Comparison of ENCODE assay signal across 16 cellular contexts in genomic region chr10:9877978-9878377, GRCh38.
DNase-seq lines count a peak whose midpoint lies in the region; ATAC-seq and TF ChIP-seq lines count a peak whose summit lies in the region.
"Had no signal": no experiment of that assay in that cellular context is flagged by ENCODE, and none has a peak within 500 bp of the region (broad histone marks: within the 10 kb centered on the region; RNA-seq: fewer than 3 reads in every experiment).

No MANE protein-coding gene starts in this region.

- H3K4me2 ChIP-seq in GM23338, result no peak overlapping the region
- H3K4me2 ChIP-seq: A549 had no signal

- no peaks in the 10 kb centered on the region for H3K27me3 ChIP-seq in GM23338 (ENCODE audit: insufficient read depth)

- H3K27ac ChIP-seq in GM23338 (ENCODE audit: low read depth), result no peak overlapping the region
- H3K27ac ChIP-seq: A549, C4-2B had no signal

- no peaks in the 10 kb centered on the region for H3K4me1 ChIP-seq in GM23338 (ENCODE audit: insufficient read depth)
- H3K4me1 ChIP-seq: A549, HAP-1 had no signal

- H3K27ac Mint-ChIP-seq in GM23338 (no peak overlapping the region), HFFc6 (no peak overlapping the region)
- H3K27ac Mint-ChIP-seq: CD4-positive, alpha-beta memory T cell had no signal

- TF ChIP-seq CTCF in GM23338 (conservative IDR thresholded peaks at IDR 0.05; ENCODE audit: low read depth in 2 of 2) (no peak), fibroblast of villous mesenchyme (IDR thresholded peaks at IDR 0.05; ENCODE audit: insufficient read depth, low read depth, low read length) (no peak), HFFc6 (IDR thresholded peaks at IDR 0.05) (no peak)

- H3K36me3 ChIP-seq in GM23338 (ENCODE audit: insufficient read depth), result peaks cover 6% of the 10 kb centered on the region; the same call in 1 of the 2 replicates
- H3K36me3 ChIP-seq: HAP-1 had no signal

- no peak for DNase-seq in GM23338 (ENCODE audit: low spot score)
- DNase-seq in RPMI7951 (ENCODE audit: low read depth), result peak; percentile 14
- DNase-seq in fibroblast of villous mesenchyme (ENCODE audit: low read depth), result peak; percentile 33
- DNase-seq in NCI-H524 treated with DMSO at 0.1 percent for 48 hours (lab: John Stamatoyannopoulos, UW), result no peak
- DNase-seq in effector CD4-positive, alpha-beta T cell, result no peak
- no peak for DNase-seq in NCI-H2171 treated with DMSO at 0.1 percent for 48 hours (lab: John Stamatoyannopoulos, UW)
- DNase-seq in HFFc6, result no peak
- DNase-seq: AML-193; Calu3; CD4-positive, alpha-beta memory T cell; DMS79 treated with DMSO at 0.1 percent for 48 hours; EL had no signal

- no peaks in the 10 kb centered on the region for H3F3A ChIP-seq in GM23338 (replicated peaks; ENCODE audit: low read depth)

- no peaks in the 10 kb centered on the region for H3K79me2 ChIP-seq in GM23338 (replicated peaks; ENCODE audit: insufficient read depth)

- H3K9me2 ChIP-seq in GM23338 (ENCODE audit: insufficient read depth), result no peaks in the 10 kb centered on the region

- H3K4me3 Mint-ChIP-seq in GM23338 (no peak overlapping the region), HFFc6 (no peak overlapping the region)
- H3K4me3 Mint-ChIP-seq: CD4-positive, alpha-beta memory T cell had no signal

- ATAC-seq in GM23338, result no peak
- ATAC-seq: A549, GM12878 had no signal

- H3K4me1 Mint-ChIP-seq in GM23338 (no peaks in the 10 kb centered on the region), HFFc6 (ENCODE audit: low read depth) (no peaks in the 10 kb centered on the region)
- H3K4me1 Mint-ChIP-seq: CD4-positive, alpha-beta memory T cell had no signal

- H3K27me3 Mint-ChIP-seq in GM23338 (ENCODE audit: insufficient read depth, low read depth, poor library complexity) (peaks cover 3% of the 10 kb centered on the region), HFFc6 (ENCODE audit: insufficient read depth) (no peaks in the 10 kb centered on the region)
- H3K27me3 Mint-ChIP-seq: CD4-positive, alpha-beta memory T cell had no signal

- peaks cover 5% of the 10 kb centered on the region; the same call in 1 of the 3 replicates for H3K9me3 Mint-ChIP-seq in GM23338
- H3K9me3 Mint-ChIP-seq in HFFc6, result peaks cover 22% of the 10 kb centered on the region

- H3K36me3 Mint-ChIP-seq in GM23338 (ENCODE audit: low read depth) (no peaks in the 10 kb centered on the region), HFFc6 (ENCODE audit: low read depth) (no peaks in the 10 kb centered on the region)
- H3K36me3 Mint-ChIP-seq: CD4-positive, alpha-beta memory T cell had no signal

- H4K20me1 ChIP-seq in GM23338 (replicated peaks; ENCODE audit: insufficient read depth), result no peaks in the 10 kb centered on the region

- peak overlapping the region; percentile 79; the same call in 1 of the 2 replicates for H2AFZ ChIP-seq in GM23338

- no peak overlapping the region for H3K4me3 ChIP-seq in GM23338
- peak overlapping the region; percentile 56 for H3K4me3 ChIP-seq in fibroblast of villous mesenchyme (ENCODE audit: low read depth, low read length)
- H3K4me3 ChIP-seq: A549, GM12878, HAP-1 had no signal

TF ChIP-seq in GM23338, 12 proteins besides CTCF, POLR2A, EP300 and RAD21:
- no peak for TF ChIP-seq CREB1 (CRISPR knock-in tag; IDR thresholded peaks at IDR 0.05; ENCODE audit: low read depth)
- no peak for TF ChIP-seq ZNF114 (CRISPR knock-in tag; IDR thresholded peaks at IDR 0.05)
- no peak for TF ChIP-seq EZH2phosphoT487 (IDR thresholded peaks at IDR 0.05; ENCODE audit: unreplicated experiment)
- no peak for TF ChIP-seq JUNB (IDR thresholded peaks at IDR 0.05; ENCODE audit: unreplicated experiment)

Comparison
In these comparisons a context has a peak if more than half of its experiments do, and no peak if none do; other contexts are left out.
1. DNase-seq: peak in RPMI7951 (single experiment) and fibroblast of villous mesenchyme (single experiment); none in GM23338 (single experiment), NCI-H524 treated with DMSO at 0.1 percent for 48 hours (single experiment), effector CD4-positive, alpha-beta T cell (single experiment), NCI-H2171 treated with DMSO at 0.1 percent for 48 hours (single experiment) and HFFc6 (single experiment).